In genomic region chr5:158943057-158943456, GRCh38 we compare ENCODE assay signal across 11 cellular contexts.
DNase-seq lines count a peak whose midpoint lies in the region; ATAC-seq, FAIRE-seq and TF ChIP-seq lines count a peak whose summit lies in the region.
"Had no signal": no experiment of that assay in that cellular context is flagged by ENCODE, and none has a peak within 500 bp of the region (broad histone marks: within the 10 kb centered on the region; RNA-seq: fewer than 3 reads in every experiment).

No MANE protein-coding gene starts in this region.

- H3K9me3 Mint-ChIP-seq in activated naive CD4-positive, alpha-beta T cell treated with anti-CD3 and anti-CD28 coated beads, Interleukin-2, amount 50 U/mL, for 72 hours: no peaks in the 10 kb centered on the region
- no peaks in the 10 kb centered on the region for H3K9me3 Mint-ChIP-seq in activated naive CD4-positive, alpha-beta T cell treated with anti-CD3 and anti-CD28 coated beads, Interleukin-2, amount 10 ng/mL, durations not matched to agents 7 days and 5 days

- no peak overlapping the region for H3K4me3 Mint-ChIP-seq in activated naive CD4-positive, alpha-beta T cell treated with anti-CD3 and anti-CD28 coated beads, Interleukin-2, amount 10 ng/mL, durations not matched to agents 7 days and 5 days
- H3K4me3 Mint-ChIP-seq: naive thymus-derived CD4-positive, alpha-beta T cell had no signal

- peaks cover 0 to 5% of the 10 kb centered on the region in 2 donors for H3K36me3 Mint-ChIP-seq in activated naive CD4-positive, alpha-beta T cell treated with anti-CD3 and anti-CD28 coated beads, Interleukin-2, amount 50 U/mL, for 72 hours
- no peaks in the 10 kb centered on the region for H3K36me3 Mint-ChIP-seq in activated naive CD4-positive, alpha-beta T cell treated with anti-CD3 and anti-CD28 coated beads, Interleukin-2, amount 10 ng/mL, durations not matched to agents 7 days and 5 days
- H3K36me3 Mint-ChIP-seq: naive thymus-derived CD4-positive, alpha-beta T cell had no signal

- no peak overlapping the region for H3K4me3 ChIP-seq in fibroblast of villous mesenchyme (ENCODE audit: low read depth, low read length)
- H3K4me3 ChIP-seq: coronary artery had no signal

- TF ChIP-seq CTCF in fibroblast of villous mesenchyme (IDR thresholded peaks at IDR 0.05; ENCODE audit: insufficient read depth, low read depth, low read length): no peak

- DNase-seq in activated naive CD4-positive, alpha-beta T cell treated with anti-CD3 and anti-CD28 coated beads, Interleukin-2, amount 50 U/mL, for 72 hours (ENCODE audit: low spot score in 2 of 2): no peak
- DNase-seq in activated naive CD4-positive, alpha-beta T cell treated with anti-CD3 and anti-CD28 coated beads, Interleukin-2, amount 10 ng/mL, durations not matched to agents 7 days and 5 days: no peak
- DNase-seq in RPMI7951 (ENCODE audit: low read depth): peak; percentile 91
- peak; percentile 70 for DNase-seq in fibroblast of villous mesenchyme (ENCODE audit: low read depth)
- peak; percentile 86 for DNase-seq in urothelium cell line (ENCODE audit: low spot score)
- DNase-seq in NCI-H510A (lab: John Stamatoyannopoulos, UW): no peak
- no peak for DNase-seq in C1 segment of cervical spinal cord (lab: John Stamatoyannopoulos, UW)
- DNase-seq: activated CD4-positive, CD25-positive, alpha-beta regulatory T cell treated with anti-CD3 and anti-CD28 coated beads, Interleukin-2, amount 50 U/mL, for 72 hours; naive thymus-derived CD4-positive, alpha-beta T cell had no signal

- no peak for FAIRE-seq in urothelium cell line (lab: Jason Lieb, UNC)

- ATAC-seq in activated naive CD4-positive, alpha-beta T cell treated with anti-CD3 and anti-CD28 coated beads, Interleukin-2, amount 50 U/mL, for 72 hours: peak; percentile 36 to 38
- ATAC-seq in HG02763 (IDR thresholded peaks at IDR 0.05; ENCODE audit: unreplicated experiment): no peak
- ATAC-seq: naive thymus-derived CD4-positive, alpha-beta T cell had no signal

- H3K27me3 Mint-ChIP-seq in activated naive CD4-positive, alpha-beta T cell treated with anti-CD3 and anti-CD28 coated beads, Interleukin-2, amount 10 ng/mL, durations not matched to agents 7 days and 5 days: peaks cover 16% of the 10 kb centered on the region

- no peaks in the 10 kb centered on the region for H3K4me1 Mint-ChIP-seq in activated naive CD4-positive, alpha-beta T cell treated with anti-CD3 and anti-CD28 coated beads, Interleukin-2, amount 10 ng/mL, durations not matched to agents 7 days and 5 days
- H3K4me1 Mint-ChIP-seq: naive thymus-derived CD4-positive, alpha-beta T cell had no signal

- CTCF ChIA-PET in activated naive CD4-positive, alpha-beta T cell treated with anti-CD3 and anti-CD28 coated beads, Interleukin-2, amount 10 ng/mL, durations not matched to agents 7 days and 5 days (lab: Charles Lee): no interaction called here

- no peak overlapping the region for H3K27ac Mint-ChIP-seq in activated naive CD4-positive, alpha-beta T cell treated with anti-CD3 and anti-CD28 coated beads, Interleukin-2, amount 50 U/mL, for 72 hours
- H3K27ac Mint-ChIP-seq in activated naive CD4-positive, alpha-beta T cell treated with anti-CD3 and anti-CD28 coated beads, Interleukin-2, amount 10 ng/mL, durations not matched to agents 7 days and 5 days: no peak overlapping the region
- H3K27ac Mint-ChIP-seq: naive thymus-derived CD4-positive, alpha-beta T cell had no signal

Comparison
In these comparisons a context has a peak if more than half of its experiments do, and no peak if none do; other contexts are left out.
1. DNase-seq: peak in RPMI7951 (single experiment), fibroblast of villous mesenchyme (single experiment) and urothelium cell line (single experiment); none in activated naive CD4-positive, alpha-beta T cell treated with anti-CD3 and anti-CD28 coated beads, Interleukin-2, amount 50 U/mL, for 72 hours (0 of 2), activated naive CD4-positive, alpha-beta T cell treated with anti-CD3 and anti-CD28 coated beads, Interleukin-2, amount 10 ng/mL, durations not matched to agents 7 days and 5 days (single experiment), NCI-H510A (single experiment) and C1 segment of cervical spinal cord (0 of 14).